ENCODE assay signal across 19 cellular contexts in the genomic region with DNA sequence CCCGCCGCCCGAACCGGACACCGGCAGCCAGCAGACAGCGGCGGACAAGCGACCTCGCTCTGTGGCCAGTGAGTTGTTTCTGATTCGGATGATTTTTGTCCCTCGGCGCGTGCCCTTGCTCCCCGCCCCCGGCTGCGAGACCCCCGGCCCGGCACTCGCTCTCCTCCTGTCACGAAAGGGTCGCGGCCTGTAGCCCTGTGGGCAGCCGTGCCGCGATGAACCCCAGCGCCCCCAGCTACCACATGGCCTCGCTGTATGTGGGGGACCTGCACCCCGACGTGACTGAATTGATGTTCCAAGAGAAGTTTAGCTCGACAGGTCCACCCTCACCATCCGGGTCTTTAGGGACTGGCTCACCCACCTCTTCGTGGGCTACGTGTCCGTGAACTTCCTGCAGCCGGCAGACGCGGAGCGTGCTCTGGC.
"Had no signal": no experiment of that assay in that cellular context is flagged by ENCODE, and none has a peak within 500 bp of the region (broad histone marks: within the 10 kb centered on the region; RNA-seq: fewer than 3 reads in every experiment).

No MANE protein-coding gene starts in this region.

- H3K4me2 ChIP-seq: smooth muscle cell had no signal

- H3K27me3 ChIP-seq: brain microvascular endothelial cell, heart left ventricle, left lung, neutrophil, suprapubic skin, tibial nerve had no signal

- DNase-seq: activated CD4-positive, alpha-beta T cell treated with anti-CD3 and anti-CD28 coated beads for 36 hours; activated CD4-positive, CD25-positive, alpha-beta regulatory T cell; activated effector memory CD4-positive, alpha-beta T cell treated with Interleukin-2 at 50 U/mL for 16 hours; activated naive CD4-positive, alpha-beta T cell treated with anti-CD3 and anti-CD28 coated beads, Interleukin-2, amount 10 ng/mL, durations not matched to agents 7 days and 5 days; activated naive CD8-positive, alpha-beta T cell treated with anti-CD3 and anti-CD28 coated beads, Interleukin-2, amount 10 ng/mL, durations not matched to agents 7 days and 5 days; brain microvascular endothelial cell; caudate nucleus; hypothalamus; immature natural killer cell; retina; stimulated activated CD4-positive, alpha-beta T cell treated with anti-CD3 and anti-CD28 coated beads, Interleukin-15, amount 100 ng/mL, for 24 hours; stimulated activated CD4-positive, alpha-beta T cell treated with anti-CD3 and anti-CD28 coated beads, Interleukin-2, amount 100 ng/mL, for 24 hours; stimulated activated naive CD4-positive, alpha-beta T cell had no signal

- H3K27ac ChIP-seq: brain microvascular endothelial cell, heart left ventricle, left lung, neutrophil, suprapubic skin, tibial nerve had no signal

- H3K4me1 ChIP-seq: heart left ventricle, left lung, suprapubic skin, tibial nerve had no signal

- H3K36me3 ChIP-seq: brain microvascular endothelial cell, heart left ventricle, left lung, neutrophil, suprapubic skin, tibial nerve had no signal

- H3K4me3 ChIP-seq: heart left ventricle, left lung, smooth muscle cell, suprapubic skin, tibial nerve had no signal

- H3K9me3 ChIP-seq: heart left ventricle, neutrophil, suprapubic skin, tibial nerve had no signal

- ATAC-seq: activated CD4-positive, alpha-beta T cell treated with anti-CD3 and anti-CD28 coated beads for 36 hours; heart left ventricle; left lung had no signal
